Comparison of ENCODE assay signal across 1 cellular context in the genomic region with DNA sequence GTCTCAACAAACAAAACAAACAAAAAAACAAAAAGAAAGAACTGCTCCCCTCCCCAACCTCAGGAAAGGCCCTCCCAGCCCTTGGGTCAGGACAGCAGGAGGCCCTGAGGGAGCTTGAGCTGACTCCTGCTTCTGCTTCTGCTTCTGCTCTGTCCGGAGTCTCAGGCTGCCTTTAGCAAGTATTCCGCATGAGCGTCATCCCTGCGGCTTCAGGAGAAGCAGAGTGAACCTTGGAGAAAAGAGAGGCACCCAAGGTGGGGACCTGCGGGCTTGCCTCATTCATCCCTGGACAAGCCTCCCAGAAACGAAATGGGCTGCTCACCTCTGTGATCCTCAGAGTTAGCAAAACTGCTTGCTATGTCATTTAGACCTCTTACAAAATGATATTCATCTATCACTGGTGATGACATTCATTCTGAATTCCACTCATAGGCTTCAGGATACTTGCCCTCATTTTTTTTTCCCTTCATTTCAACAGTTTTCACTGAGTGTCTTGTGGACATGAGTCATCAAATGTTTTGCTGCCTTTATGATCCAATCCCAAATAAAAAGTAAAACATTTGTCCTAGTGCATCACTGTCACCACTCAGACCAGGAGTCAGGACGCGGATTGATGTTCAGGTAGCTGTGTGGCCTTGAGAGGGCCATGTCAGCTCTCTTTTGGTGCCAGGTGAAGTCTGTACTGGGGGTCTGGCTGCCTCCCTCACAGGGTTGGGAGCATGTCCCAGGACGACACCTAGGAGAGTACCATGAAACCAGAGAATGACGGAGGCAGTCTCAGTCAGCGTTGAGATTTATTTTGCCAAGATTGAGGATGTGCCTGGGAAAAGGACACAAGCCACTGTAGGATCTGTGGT.
TF ChIP-seq lines count a peak whose summit lies in the region.

No MANE protein-coding gene starts in this region.

TF ChIP-seq in GM23338, 12 proteins besides CTCF, POLR2A, EP300 and RAD21 (continued from another document):
- TF ChIP-seq, protein P1, sequence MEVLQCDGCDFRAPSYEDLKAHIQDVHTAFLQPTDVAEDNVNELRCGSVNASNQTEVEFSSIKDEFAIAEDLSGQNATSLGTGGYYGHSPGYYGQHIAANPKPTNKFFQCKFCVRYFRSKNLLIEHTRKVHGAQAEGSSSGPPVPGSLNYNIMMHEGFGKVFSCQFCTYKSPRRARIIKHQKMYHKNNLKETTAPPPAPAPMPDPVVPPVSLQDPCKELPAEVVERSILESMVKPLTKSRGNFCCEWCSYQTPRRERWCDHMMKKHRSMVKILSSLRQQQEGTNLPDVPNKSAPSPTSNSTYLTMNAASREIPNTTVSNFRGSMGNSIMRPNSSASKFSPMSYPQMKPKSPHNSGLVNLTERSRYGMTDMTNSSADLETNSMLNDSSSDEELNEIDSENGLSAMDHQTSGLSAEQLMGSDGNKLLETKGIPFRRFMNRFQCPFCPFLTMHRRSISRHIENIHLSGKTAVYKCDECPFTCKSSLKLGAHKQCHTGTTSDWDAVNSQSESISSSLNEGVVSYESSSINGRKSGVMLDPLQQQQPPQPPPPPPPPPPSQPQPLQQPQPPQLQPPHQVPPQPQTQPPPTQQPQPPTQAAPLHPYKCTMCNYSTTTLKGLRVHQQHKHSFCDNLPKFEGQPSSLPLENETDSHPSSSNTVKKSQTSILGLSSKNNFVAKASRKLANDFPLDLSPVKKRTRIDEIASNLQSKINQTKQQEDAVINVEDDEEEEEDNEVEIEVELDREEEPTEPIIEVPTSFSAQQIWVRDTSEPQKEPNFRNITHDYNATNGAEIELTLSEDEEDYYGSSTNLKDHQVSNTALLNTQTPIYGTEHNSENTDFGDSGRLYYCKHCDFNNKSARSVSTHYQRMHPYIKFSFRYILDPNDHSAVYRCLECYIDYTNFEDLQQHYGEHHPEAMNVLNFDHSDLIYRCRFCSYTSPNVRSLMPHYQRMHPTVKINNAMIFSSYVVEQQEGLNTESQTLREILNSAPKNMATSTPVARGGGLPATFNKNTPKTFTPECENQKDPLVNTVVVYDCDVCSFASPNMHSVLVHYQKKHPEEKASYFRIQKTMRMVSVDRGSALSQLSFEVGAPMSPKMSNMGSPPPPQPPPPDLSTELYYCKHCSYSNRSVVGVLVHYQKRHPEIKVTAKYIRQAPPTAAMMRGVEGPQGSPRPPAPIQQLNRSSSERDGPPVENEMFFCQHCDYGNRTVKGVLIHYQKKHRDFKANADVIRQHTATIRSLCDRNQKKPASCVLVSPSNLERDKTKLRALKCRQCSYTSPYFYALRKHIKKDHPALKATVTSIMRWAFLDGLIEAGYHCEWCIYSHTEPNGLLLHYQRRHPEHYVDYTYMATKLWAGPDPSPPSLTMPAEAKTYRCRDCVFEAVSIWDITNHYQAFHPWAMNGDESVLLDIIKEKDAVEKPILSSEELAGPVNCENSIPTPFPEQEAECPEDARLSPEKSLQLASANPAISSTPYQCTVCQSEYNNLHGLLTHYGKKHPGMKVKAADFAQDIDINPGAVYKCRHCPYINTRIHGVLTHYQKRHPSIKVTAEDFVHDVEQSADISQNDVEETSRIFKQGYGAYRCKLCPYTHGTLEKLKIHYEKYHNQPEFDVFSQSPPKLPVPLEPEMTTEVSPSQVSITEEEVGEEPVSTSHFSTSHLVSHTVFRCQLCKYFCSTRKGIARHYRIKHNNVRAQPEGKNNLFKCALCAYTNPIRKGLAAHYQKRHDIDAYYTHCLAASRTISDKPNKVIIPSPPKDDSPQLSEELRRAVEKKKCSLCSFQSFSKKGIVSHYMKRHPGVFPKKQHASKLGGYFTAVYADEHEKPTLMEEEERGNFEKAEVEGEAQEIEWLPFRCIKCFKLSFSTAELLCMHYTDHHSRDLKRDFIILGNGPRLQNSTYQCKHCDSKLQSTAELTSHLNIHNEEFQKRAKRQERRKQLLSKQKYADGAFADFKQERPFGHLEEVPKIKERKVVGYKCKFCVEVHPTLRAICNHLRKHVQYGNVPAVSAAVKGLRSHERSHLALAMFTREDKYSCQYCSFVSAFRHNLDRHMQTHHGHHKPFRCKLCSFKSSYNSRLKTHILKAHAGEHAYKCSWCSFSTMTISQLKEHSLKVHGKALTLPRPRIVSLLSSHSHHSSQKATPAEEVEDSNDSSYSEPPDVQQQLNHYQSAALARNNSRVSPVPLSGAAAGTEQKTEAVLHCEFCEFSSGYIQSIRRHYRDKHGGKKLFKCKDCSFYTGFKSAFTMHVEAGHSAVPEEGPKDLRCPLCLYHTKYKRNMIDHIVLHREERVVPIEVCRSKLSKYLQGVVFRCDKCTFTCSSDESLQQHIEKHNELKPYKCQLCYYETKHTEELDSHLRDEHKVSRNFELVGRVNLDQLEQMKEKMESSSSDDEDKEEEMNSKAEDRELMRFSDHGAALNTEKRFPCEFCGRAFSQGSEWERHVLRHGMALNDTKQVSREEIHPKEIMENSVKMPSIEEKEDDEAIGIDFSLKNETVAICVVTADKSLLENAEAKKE (CRISPR knock-in tag; IDR thresholded peaks at IDR 0.05), result no peak
